In genomic region chr19:57903298-57904174, GRCh38 we compare ENCODE assay signal across 6 cellular contexts. TPM values are rescaled to one million over a fixed set of nuclear protein-coding genes. Genes with fewer than 3 reads are reported as not detected.
DNase-seq lines count a peak whose midpoint lies in the region; ATAC-seq and TF ChIP-seq lines count a peak whose summit lies in the region.

No MANE protein-coding gene starts in this region.

- H3K4me3 ChIP-seq in HL-60 (replicated peaks; ENCODE audit: insufficient read depth, low read length) (no peak overlapping the region), cardiac fibroblast (replicated peaks in 1 of 2; ENCODE audit: low read depth in 2 of 2, low read length in 2 of 2) (no peak overlapping the region)

- TF ChIP-seq CTCF in HL-60 (IDR thresholded peaks at IDR 0.05; ENCODE audit: insufficient read depth, low read length), result peak; percentile 15
- peak; percentile 48 for TF ChIP-seq CTCF in cardiac fibroblast (IDR thresholded peaks at IDR 0.05; ENCODE audit: low read depth, low read length)

- in situ Hi-C loops in ACHN (cut with HindIII; ENCODE audit: low pct_ligation_motif_present, low pct_unique_long_range_greater_than_20kb, low sequenced_read_pairs), result no loop called here

- no peak overlapping the region for H3K27ac ChIP-seq in HL-60 (replicated peaks)

- ATAC-seq in HG02642 (IDR thresholded peaks at IDR 0.05; ENCODE audit: poor library complexity, unreplicated experiment), result no peak

- no peaks in the 10 kb centered on the region for H3K27me3 ChIP-seq in HL-60 (ENCODE audit: insufficient read depth, poor library complexity, severe bottlenecking)

- DNase-seq in ACHN (peak; percentile 22), HL-60 (ENCODE audit: low read depth in 1 of 2, low spot score in 1 of 2) (no peak), cardiac fibroblast (ENCODE audit: low read depth in 2 of 2) (peak; percentile 69 to 71), renal cortical epithelial cell (ENCODE audit: low read depth) (peak; percentile 35), NCI-H345 treated with DMSO at 0.1 percent for 48 hours (lab: John Stamatoyannopoulos, UW; ENCODE audit: unreplicated experiment) (no peak)

RNA-seq across cellular contexts. Expression of gene ZNF417, which starts 12.9 kb away (rescaled TPM):
- 8.3 and 28.5 TPM in 2 replicates for total RNA-seq in renal cortical epithelial cell

RNA-seq across cellular contexts. Expression of gene ZNF814, which starts 14.7 kb away (rescaled TPM):
- 5.2 and 8.7 TPM in 2 replicates for total RNA-seq in renal cortical epithelial cell

RNA-seq across cellular contexts. Expression of gene ZNF418, which starts 31.7 kb away (rescaled TPM):
- 3.6 and 7.2 TPM in 2 replicates for total RNA-seq in renal cortical epithelial cell

RNA-seq across cellular contexts. Expression of gene ZNF256, which starts 44.0 kb away (rescaled TPM):
- total RNA-seq in renal cortical epithelial cell, result 3.5 and 6.8 TPM in 2 replicates

RNA-seq across cellular contexts. Expression of gene ZNF587, which starts 53.9 kb away (rescaled TPM):
- 29.0 and 75.3 TPM in 2 replicates for total RNA-seq in renal cortical epithelial cell

Comparison
In these comparisons a context has a peak if more than half of its experiments do, and no peak if none do; other contexts are left out.
1. DNase-seq: peak in ACHN (single experiment), cardiac fibroblast (2 of 2) and renal cortical epithelial cell (single experiment); none in HL-60 (0 of 2) and NCI-H345 treated with DMSO at 0.1 percent for 48 hours (single experiment).